Comparison of ENCODE assay signal across 15 cellular contexts in genomic region chr12:68814490-68815231, GRCh38. TPM values are rescaled to one million over a fixed set of nuclear protein-coding genes. Genes with fewer than 3 reads are reported as not detected.
DNase-seq lines count a peak whose midpoint lies in the region; ATAC-seq, FAIRE-seq and TF ChIP-seq lines count a peak whose summit lies in the region.
"Had no signal": no experiment of that assay in that cellular context is flagged by ENCODE, and none has a peak within 500 bp of the region (broad histone marks: within the 10 kb centered on the region; RNA-seq: fewer than 3 reads in every experiment).

No MANE protein-coding gene starts in this region.

- POLR2A ChIA-PET in CD4-positive, alpha-beta memory T cell (lab: Charles Lee; ENCODE audit: partially characterized antibody) = interaction anchor here (0.8 to 3.9 kb wide), 2 partner anchors 13 to 68 kb away, joined by 3 to 11 read pairs; partner anchors contain the start of gene SLC35E3
- POLR2A ChIA-PET in naive thymus-derived CD8-positive, alpha-beta T cell (lab: Charles Lee) = no interaction called here

- peaks cover 39% of the 10 kb centered on the region for H3K4me1 ChIP-seq in CD4-positive, alpha-beta memory T cell (ENCODE audit: insufficient read depth, low read length)
- H3K4me1 ChIP-seq in GM23248 (ENCODE audit: insufficient read depth) = peaks cover 38% of the 10 kb centered on the region
- H3K4me1 ChIP-seq in astrocyte (ENCODE audit: insufficient read depth, low read length) = peaks cover 8% of the 10 kb centered on the region

- H3K9me2 ChIP-seq in GM23248 (ENCODE audit: insufficient read depth) = no peaks in the 10 kb centered on the region

- H3K4me2 ChIP-seq in GM23248 (ENCODE audit: unreplicated experiment) (no peak overlapping the region), astrocyte (ENCODE audit: low read length) (peak overlapping the region; percentile 48)

- peaks cover 99% of the 10 kb centered on the region for H3K79me2 ChIP-seq in GM23248 (ENCODE audit: insufficient read depth)
- H3K79me2 ChIP-seq in astrocyte (ENCODE audit: insufficient read depth, low read length) = peaks cover 94% of the 10 kb centered on the region

- no peak overlapping the region for H3K27ac ChIP-seq in CD4-positive, alpha-beta memory T cell (ENCODE audit: low read depth, low read length)
- H3K27ac ChIP-seq in GM23248 (no peak overlapping the region), astrocyte (ENCODE audit: low read depth, low read length) (no peak overlapping the region)
- H3K27ac ChIP-seq: vagina had no signal

- no peaks in the 10 kb centered on the region for H3K27me3 ChIP-seq in CD4-positive, alpha-beta memory T cell (ENCODE audit: insufficient read depth, low read length)
- H3K27me3 ChIP-seq in GM23248 (replicated peaks; ENCODE audit: insufficient read depth) = no peaks in the 10 kb centered on the region
- H3K27me3 ChIP-seq in astrocyte (ENCODE audit: insufficient read depth, low read length) = no peaks in the 10 kb centered on the region
- H3K27me3 ChIP-seq: vagina had no signal

- H3K36me3 Mint-ChIP-seq in CD4-positive, alpha-beta memory T cell = peaks cover 31 to 56% of the 10 kb centered on the region in 2 donors
- peaks cover 33% of the 10 kb centered on the region for H3K36me3 Mint-ChIP-seq in astrocyte (ENCODE audit: low read depth, unreplicated experiment)
- H3K36me3 Mint-ChIP-seq in naive thymus-derived CD8-positive, alpha-beta T cell = peaks cover 0 to 81% (median 14%) of the 10 kb centered on the region in 3 donors

- no peaks in the 10 kb centered on the region for H3K9me3 Mint-ChIP-seq in CD4-positive, alpha-beta memory T cell
- no peaks in the 10 kb centered on the region for H3K9me3 Mint-ChIP-seq in astrocyte (ENCODE audit: unreplicated experiment)
- no peaks in the 10 kb centered on the region for H3K9me3 Mint-ChIP-seq in naive thymus-derived CD8-positive, alpha-beta T cell
- H3K9me3 Mint-ChIP-seq: activated naive CD4-positive, alpha-beta T cell treated with anti-CD3 and anti-CD28 coated beads, Interleukin-2, amount 50 U/mL, for 72 hours; neural crest cell had no signal

- in situ Hi-C loops in GM23248 (cut with MboI) = no loop called here

- H2AFZ ChIP-seq in GM23248 = no peak overlapping the region
- no peak overlapping the region for H2AFZ ChIP-seq in astrocyte (ENCODE audit: low read depth, low read length)

- no peaks in the 10 kb centered on the region for H3K9me3 ChIP-seq in CD4-positive, alpha-beta memory T cell (ENCODE audit: control insufficient read depth in 1 of 2, low read length in 2 of 2)
- H3K9me3 ChIP-seq in GM23248 (ENCODE audit: low read depth) = no peaks in the 10 kb centered on the region
- H3K9me3 ChIP-seq in astrocyte (ENCODE audit: insufficient read depth, low read depth, low read length) = no peaks in the 10 kb centered on the region
- H3K9me3 ChIP-seq: vagina had no signal

- H3K27ac Mint-ChIP-seq in CD4-positive, alpha-beta memory T cell = peak overlapping the region in 5 of 7 donors; percentile 10 to 84 (median 43)
- H3K27ac Mint-ChIP-seq in astrocyte (ENCODE audit: unreplicated experiment) = peak overlapping the region; percentile 35
- H3K27ac Mint-ChIP-seq in naive thymus-derived CD8-positive, alpha-beta T cell = peak overlapping the region in 7 of 10 donors; percentile 1 to 50 (median 25)

- peaks cover 22 to 43% (median 33%) of the 10 kb centered on the region in 4 donors for H3K4me1 Mint-ChIP-seq in CD4-positive, alpha-beta memory T cell
- peaks cover 14% of the 10 kb centered on the region for H3K4me1 Mint-ChIP-seq in astrocyte (ENCODE audit: low read depth, unreplicated experiment)
- H3K4me1 Mint-ChIP-seq in naive thymus-derived CD8-positive, alpha-beta T cell = peaks cover 10 to 60% (median 38%) of the 10 kb centered on the region in 4 donors

- ATAC-seq in naive thymus-derived CD8-positive, alpha-beta T cell = no peak
- ATAC-seq: sciatic nerve had no signal

- no peaks in the 10 kb centered on the region for H3K27me3 Mint-ChIP-seq in CD4-positive, alpha-beta memory T cell
- H3K27me3 Mint-ChIP-seq in astrocyte (ENCODE audit: low read depth, unreplicated experiment) = no peaks in the 10 kb centered on the region
- H3K27me3 Mint-ChIP-seq in naive thymus-derived CD8-positive, alpha-beta T cell = no peaks in the 10 kb centered on the region

- no peak for FAIRE-seq in astrocyte (lab: Jason Lieb, UNC)

- WGBS in GM23248 (ENCODE audit: low coverage in 1 of 2, low lambda C conversion rate in 2 of 2, missing lambda C conversion rate in 2 of 2), 2 experiments = 69 to 72% methylated on average over 3 of the region's 3 CpGs

- intact Hi-C loops in CD4-positive, alpha-beta memory T cell (cut with micrococcal nuclease) = no loop called here

- H3K36me3 ChIP-seq in CD4-positive, alpha-beta memory T cell (ENCODE audit: insufficient read depth, low read length) = peaks cover 41% of the 10 kb centered on the region
- H3K36me3 ChIP-seq in GM23248 (ENCODE audit: low read depth) (peaks cover 89% of the 10 kb centered on the region), astrocyte (ENCODE audit: insufficient read depth, low read length) (peaks cover 61% of the 10 kb centered on the region)

- peaks cover 69% of the 10 kb centered on the region for H3F3A ChIP-seq in GM23248 (ENCODE audit: insufficient read depth)

- peak overlapping the region in 1 of 8 donors; percentile 45 for H3K4me3 Mint-ChIP-seq in CD4-positive, alpha-beta memory T cell
- H3K4me3 Mint-ChIP-seq in astrocyte (ENCODE audit: unreplicated experiment) = peak overlapping the region; percentile 79
- H3K4me3 Mint-ChIP-seq in naive thymus-derived CD8-positive, alpha-beta T cell = peak overlapping the region in 3 of 10 donors; percentile 1 to 42 (median 20)
- H3K4me3 Mint-ChIP-seq: neural crest cell had no signal

- H4K20me1 ChIP-seq in GM23248 (ENCODE audit: insufficient read depth) = peaks cover 22% of the 10 kb centered on the region; the same call in 1 of the 2 replicates
- peaks cover 90% of the 10 kb centered on the region for H4K20me1 ChIP-seq in astrocyte (ENCODE audit: insufficient read depth, low read length)

- H3K9ac ChIP-seq in GM23248 (0 out of 2 replicates have a peak overlapping the region, but pooled peaks have one; percentile 20), astrocyte (ENCODE audit: low read length) (peak overlapping the region; percentile 0)

- H3K4me3 ChIP-seq in CD4-positive, alpha-beta memory T cell (ENCODE audit: low read length in 2 of 2) = no peak overlapping the region
- H3K4me3 ChIP-seq in GM23248 (no peak overlapping the region), astrocyte (ENCODE audit: insufficient read depth, low read depth, low read length) (no peak overlapping the region)
- H3K4me3 ChIP-seq: vagina had no signal

- no peak for DNase-seq in CD4-positive, alpha-beta memory T cell
- DNase-seq in GM23248 (no peak), astrocyte (ENCODE audit: low read depth) (no peak), activated gamma-delta T cell treated with Interleukin-2 at 50 U/mL for 16 hours (no peak), NCI-H187 (lab: John Stamatoyannopoulos, UW) (no peak)
- DNase-seq in naive thymus-derived CD8-positive, alpha-beta T cell = no peak
- DNase-seq in stimulated activated CD4-positive, alpha-beta T cell treated with anti-CD3 and anti-CD28 coated beads, Interleukin-4, amount 100 ng/mL, for 4 hours = no peak
- DNase-seq: COR-L47; GOT3; NCI-H1930; stimulated activated naive CD4-positive, alpha-beta T cell had no signal

- no peak for TF ChIP-seq CTCF in astrocyte (IDR thresholded peaks at IDR 0.05; ENCODE audit: insufficient read depth, low read depth, low read length)

- CTCF ChIA-PET in CD4-positive, alpha-beta memory T cell (lab: Charles Lee; ENCODE audit: partially characterized antibody) = interaction anchor here (1.1 to 6.4 kb wide), 3 partner anchors 10 to 31 kb away, joined by 3 to 29 read pairs (median 5); no protein-coding TSS in a partner anchor

RNA-seq across cellular contexts. Expression of gene MDM2, which starts 6.7 kb away (rescaled TPM):
- total RNA-seq in CD4-positive, alpha-beta memory T cell = 100 to 1,000 TPM; 117 to 121 TPM
- polyA plus RNA-seq in CD4-positive, alpha-beta memory T cell = 10 to 100 TPM in 1 of 2 donors, 1 to 10 TPM in 1; 9.7 to 22.5 TPM
- total RNA-seq in GM23248 (2014; rRNA removed; shearing (Covaris generic)) = 111 and 156 TPM in 2 replicates
- 71.4 and 80.4 TPM in 2 replicates for polyA plus RNA-seq in GM23248 (2016; fragmentation: Nextera tagmentation; extraction: Ambion mirVana)
- 692 and 828 TPM in 2 replicates for total RNA-seq in astrocyte
- total RNA-seq in naive thymus-derived CD8-positive, alpha-beta T cell = 10 to 100 TPM; 85.1 to 90.4 TPM
- 10 to 100 TPM in 2 of 3 donors, 1 to 10 TPM in 1; 7.6 to 17.9 (median 12.8) TPM for polyA plus RNA-seq in naive thymus-derived CD8-positive, alpha-beta T cell
